Comparison of ENCODE assay signal across 1 cellular context in genomic region chr14:37586783-37587428, GRCh38.
TF ChIP-seq lines count a peak whose summit lies in the region.

No MANE protein-coding gene starts in this region.

TF ChIP-seq in HepG2, 621 proteins besides CTCF, POLR2A, EP300 and RAD21 (continues in another document):
- TF ChIP-seq FIP1L1 (IDR thresholded peaks at IDR 0.05; ENCODE audit: borderline replicate concordance, insufficient read depth, low read depth, low read length) (no peak), ZBTB25 (CRISPR knock-in tag; IDR thresholded peaks at IDR 0.05) (no peak), ZBTB7B (CRISPR knock-in tag; IDR thresholded peaks at IDR 0.05) (no peak), RXRB (CRISPR knock-in tag; IDR thresholded peaks at IDR 0.05; ENCODE audit: borderline replicate concordance) (peak; percentile 25; the same call in 1 of the 2 replicates), KDM3A (CRISPR knock-in tag; IDR thresholded peaks at IDR 0.05; ENCODE audit: low read depth) (0 out of 2 replicates have a peak, but pooled peaks have one; percentile 32), TAF1 (CRISPR knock-in tag; IDR thresholded peaks at IDR 0.05) (no peak), NR2F6 (IDR thresholded peaks at IDR 0.05) (0 out of 2 replicates have a peak, but pooled peaks have one; percentile 30), NR2F6 (CRISPR knock-in tag; IDR thresholded peaks at IDR 0.05) (no peak), HNRNPL (IDR thresholded peaks at IDR 0.05; ENCODE audit: low read depth, low read length) (no peak), MYNN (CRISPR knock-in tag; IDR thresholded peaks at IDR 0.05; ENCODE audit: low read depth) (no peak), ARNT2 (CRISPR knock-in tag; IDR thresholded peaks at IDR 0.05; ENCODE audit: low read depth) (no peak), ZC3H4 (CRISPR knock-in tag; IDR thresholded peaks at IDR 0.05; ENCODE audit: borderline replicate concordance) (no peak), STAT6 (CRISPR knock-in tag; IDR thresholded peaks at IDR 0.05; ENCODE audit: borderline replicate concordance) (0 out of 2 replicates have a peak, but pooled peaks have one; percentile 63), HOXA5 (CRISPR knock-in tag; IDR thresholded peaks at IDR 0.05) (no peak), BCL3 (CRISPR knock-in tag; IDR thresholded peaks at IDR 0.05) (no peak), RARG (CRISPR knock-in tag; IDR thresholded peaks at IDR 0.05; ENCODE audit: low read depth) (peak; percentile 32), RBM22 (optimal IDR thresholded peaks at IDR 0.05; ENCODE audit: low read length) (no peak), ZNF138 (CRISPR knock-in tag; IDR thresholded peaks at IDR 0.05; ENCODE audit: low read depth) (no peak), FOXK2 (IDR thresholded peaks at IDR 0.05) (no peak), ZNF512B (CRISPR knock-in tag; IDR thresholded peaks at IDR 0.05; ENCODE audit: borderline replicate concordance) (no peak), ZBTB7A (CRISPR knock-in tag; IDR thresholded peaks at IDR 0.05) (no peak), GZF1 (CRISPR knock-in tag; IDR thresholded peaks at IDR 0.05) (no peak; the same call in 1 of the 2 replicates), HMG20B (CRISPR knock-in tag; conservative IDR thresholded peaks at IDR 0.05) (no peak), REPIN1 (CRISPR knock-in tag; IDR thresholded peaks at IDR 0.05; ENCODE audit: borderline replicate concordance, low read depth) (no peak), THAP11 (CRISPR knock-in tag; IDR thresholded peaks at IDR 0.05) (no peak), HMGXB3 (CRISPR knock-in tag; IDR thresholded peaks at IDR 0.05; ENCODE audit: borderline replicate concordance) (0 out of 2 replicates have a peak, but pooled peaks have one; percentile 12), ZNF24 (IDR thresholded peaks at IDR 0.05) (0 out of 2 replicates have a peak, but pooled peaks have one; percentile 4), NFKBIZ (CRISPR knock-in tag; IDR thresholded peaks at IDR 0.05) (no peak), KLF15 (CRISPR knock-in tag; IDR thresholded peaks at IDR 0.05; ENCODE audit: borderline replicate concordance) (no peak), HNRNPUL1 (IDR thresholded peaks at IDR 0.05; ENCODE audit: low read depth, low read length) (0 out of 2 replicates have a peak, but pooled peaks have one; percentile 3), TERF1 (CRISPR knock-in tag; IDR thresholded peaks at IDR 0.05) (no peak), HNF1B (CRISPR knock-in tag; IDR thresholded peaks at IDR 0.05) (no peak), HNF1A (IDR thresholded peaks at IDR 0.05; ENCODE audit: low read depth) (no peak), HNF1A (CRISPR knock-in tag; IDR thresholded peaks at IDR 0.05; ENCODE audit: borderline replicate concordance) (no peak), LCORL (IDR thresholded peaks at IDR 0.05) (no peak), LCORL (CRISPR knock-in tag; IDR thresholded peaks at IDR 0.05) (peak; percentile 29; the same call in 1 of the 2 replicates), ZSCAN29 (CRISPR knock-in tag; conservative IDR thresholded peaks at IDR 0.05) (no peak), ZBTB20 (CRISPR knock-in tag; IDR thresholded peaks at IDR 0.05; ENCODE audit: borderline replicate concordance, low read depth) (no peak), MIXL1 (CRISPR knock-in tag; IDR thresholded peaks at IDR 0.05) (peak; percentile 49; the same call in 1 of the 2 replicates), ARHGAP35 (CRISPR knock-in tag; IDR thresholded peaks at IDR 0.05; ENCODE audit: borderline replicate concordance) (no peak), CBX1 (IDR thresholded peaks at IDR 0.05; ENCODE audit: low read depth) (no peak), STAG1 (CRISPR knock-in tag; IDR thresholded peaks at IDR 0.05) (no peak), PHF21A (CRISPR knock-in tag; IDR thresholded peaks at IDR 0.05) (no peak), MIER3 (CRISPR knock-in tag; IDR thresholded peaks at IDR 0.05; ENCODE audit: borderline replicate concordance) (peak; percentile 51; the same call in 1 of the 2 replicates), U2AF2 (IDR thresholded peaks at IDR 0.05; ENCODE audit: low read depth, low read length) (no peak), RNF2 (conservative IDR thresholded peaks at IDR 0.05; ENCODE audit: low read depth) (no peak), ZNF343 (CRISPR knock-in tag; IDR thresholded peaks at IDR 0.05) (no peak; the same call in 1 of the 2 replicates), HDAC1 (CRISPR knock-in tag; IDR thresholded peaks at IDR 0.05) (0 out of 2 replicates have a peak, but pooled peaks have one; percentile 1), ZFP36 (IDR thresholded peaks at IDR 0.05; ENCODE audit: borderline replicate concordance, low read depth, low read length, partially characterized antibody) (no peak)
